ENCODE assay signal across 11 cellular contexts in genomic region chr1:86714159-86714558, GRCh38. TPM values are rescaled to one million over a fixed set of nuclear protein-coding genes. Genes with fewer than 3 reads are reported as not detected.
DNase-seq lines count a peak whose midpoint lies in the region; ATAC-seq, FAIRE-seq and TF ChIP-seq lines count a peak whose summit lies in the region.
"Had no signal": no experiment of that assay in that cellular context is flagged by ENCODE, and none has a peak within 500 bp of the region (broad histone marks: within the 10 kb centered on the region; RNA-seq: fewer than 3 reads in every experiment).

No MANE protein-coding gene starts in this region.

- DNase-seq in activated T-cell treated with anti-CD3 and anti-CD28 coated beads, Interleukin-2, amount 50 U/mL, for 24 hours: no peak
- no peak for DNase-seq in activated T-cell treated with anti-CD3 and anti-CD28 coated beads, Interleukin-2, amount 50 U/mL, for 48 hours
- DNase-seq in ascending aorta (ENCODE audit: low spot score in 2 of 2) (no peak), left cardiac atrium (no peak), small intestine (peak; percentile 19), NCI-H2196 (lab: John Stamatoyannopoulos, UW; ENCODE audit: unreplicated experiment) (no peak), NCI-H146 (lab: John Stamatoyannopoulos, UW) (no peak), HUDEP-2 (lab: John Stamatoyannopoulos, UW; ENCODE audit: unreplicated experiment in 76 of 76) (no peak)
- DNase-seq: glutamatergic neuron, NCI-H1436 had no signal

- H3K27ac ChIP-seq in ascending aorta (peak overlapping the region; percentile 38 to 67), small intestine (ENCODE audit: low read depth in 1 of 2, low read length in 1 of 2) (peak overlapping the region; percentile 3 to 32)

- no peaks in the 10 kb centered on the region for H3K27me3 Mint-ChIP-seq in activated T-cell treated with anti-CD3 and anti-CD28 coated beads, Interleukin-2, amount 50 U/mL, for 24 hours

- no peak for TF ChIP-seq CTCF in ascending aorta (IDR thresholded peaks at IDR 0.05)

- peak overlapping the region; percentile 66 for H3K27ac Mint-ChIP-seq in activated T-cell treated with anti-CD3 and anti-CD28 coated beads, Interleukin-2, amount 50 U/mL, for 24 hours

- H3K4me1 ChIP-seq in ascending aorta: peaks cover 3 to 33% of the 10 kb centered on the region in 2 donors
- peaks cover 5 to 14% of the 10 kb centered on the region in 2 donors for H3K4me1 ChIP-seq in small intestine (ENCODE audit: control insufficient read depth in 2 of 2, insufficient read depth in 1 of 2, low read depth in 1 of 2, low read length in 1 of 2)

- no peak overlapping the region for H3K4me3 Mint-ChIP-seq in activated T-cell treated with anti-CD3 and anti-CD28 coated beads, Interleukin-2, amount 50 U/mL, for 24 hours

- H3K27me3 ChIP-seq in ascending aorta: no peaks in the 10 kb centered on the region
- no peaks in the 10 kb centered on the region for H3K27me3 ChIP-seq in small intestine (ENCODE audit: control insufficient read depth in 2 of 2, insufficient read depth in 2 of 2, low read length in 2 of 2)

- intact Hi-C loops in ascending aorta (cut with DNase I): no loop called here
- intact Hi-C loops in left cardiac atrium (cut with DNase I): no loop called here

- H3K9me3 Mint-ChIP-seq in activated T-cell treated with anti-CD3 and anti-CD28 coated beads, Interleukin-2, amount 50 U/mL, for 24 hours: no peaks in the 10 kb centered on the region

- H3K4me3 ChIP-seq in ascending aorta (peak overlapping the region in 1 of 2 donors; percentile 17), small intestine (ENCODE audit: low read depth in 1 of 2, low read length in 2 of 2) (no peak overlapping the region)

- WGBS in small intestine, 3 donors: 18 to 54% (median 52%) methylated on average over 1 of the region's 1 CpG

- H3K9me3 ChIP-seq in ascending aorta (no peaks in the 10 kb centered on the region), small intestine (ENCODE audit: control insufficient read depth, low read depth) (no peaks in the 10 kb centered on the region)

- H3K36me3 ChIP-seq in ascending aorta (peaks cover 7 to 13% of the 10 kb centered on the region in 2 donors), small intestine (ENCODE audit: control insufficient read depth in 2 of 2, insufficient read depth in 2 of 2, low read length in 2 of 2) (peaks cover 0 to 3% of the 10 kb centered on the region in 2 donors)

- peaks cover 34% of the 10 kb centered on the region for H3K36me3 Mint-ChIP-seq in activated T-cell treated with anti-CD3 and anti-CD28 coated beads, Interleukin-2, amount 50 U/mL, for 24 hours (ENCODE audit: low read depth)

- FAIRE-seq in small intestine (lab: Jason Lieb, UNC): no peak
- FAIRE-seq: A204.1 had no signal

- ATAC-seq in left cardiac atrium: peak; percentile 79 to 84

- peaks cover 47% of the 10 kb centered on the region for H3K4me1 Mint-ChIP-seq in activated T-cell treated with anti-CD3 and anti-CD28 coated beads, Interleukin-2, amount 50 U/mL, for 24 hours (ENCODE audit: low read depth)

RNA-seq across cellular contexts. Expression of gene SH3GLB1, which starts 9.8 kb away (rescaled TPM):
- total RNA-seq in ascending aorta (28.9 TPM), left cardiac atrium (100 to 1,000 TPM; 110 to 114 TPM)
- polyA plus RNA-seq in small intestine: 10 to 100 TPM; 39.4 to 52.1 (median 43.0) TPM
